In genomic region chr7:109821156-109821555, GRCh38 we compare ENCODE assay signal across 31 cellular contexts.
"Had no signal": no experiment of that assay in that cellular context is flagged by ENCODE, and none has a peak within 500 bp of the region (broad histone marks: within the 10 kb centered on the region; RNA-seq: fewer than 3 reads in every experiment).

No MANE protein-coding gene starts in this region.

- H3K4me1 Mint-ChIP-seq: activated CD4-positive, alpha-beta T cell treated with anti-CD3 and anti-CD28 coated beads for 36 hours; activated CD4-positive, alpha-beta T cell treated with anti-CD3 and anti-CD28 coated beads, Interleukin-2, amount 10 ng/mL, durations not matched to agents 24 days and 14 days; activated CD8-positive, alpha-beta memory T cell treated with anti-CD3 and anti-CD28 coated beads, Interleukin-2, amount 10 ng/mL, durations not matched to agents 7 days and 5 days; activated naive CD4-positive, alpha-beta T cell treated with anti-CD3 and anti-CD28 coated beads, Interleukin-2, amount 10 ng/mL, durations not matched to agents 7 days and 5 days had no signal

- H3K36me3 Mint-ChIP-seq: activated CD4-positive, alpha-beta memory T cell treated with anti-CD3 and anti-CD28 coated beads for 36 hours; activated CD8-positive, alpha-beta memory T cell treated with anti-CD3 and anti-CD28 coated beads, Interleukin-2, amount 10 ng/mL, durations not matched to agents 7 days and 5 days; activated naive CD4-positive, alpha-beta T cell treated with anti-CD3 and anti-CD28 coated beads, Interleukin-2, amount 10 ng/mL, durations not matched to agents 7 days and 5 days; activated naive CD8-positive, alpha-beta T cell had no signal

- DNase-seq: activated CD4-positive, alpha-beta memory T cell treated with anti-CD3 and anti-CD28 coated beads for 36 hours; activated CD4-positive, alpha-beta T cell treated with anti-CD3 and anti-CD28 coated beads for 36 hours; activated CD4-positive, alpha-beta T cell treated with anti-CD3 and anti-CD28 coated beads, Interleukin-2, amount 10 ng/mL, durations not matched to agents 24 days and 14 days; activated CD4-positive, CD25-positive, alpha-beta regulatory T cell; activated CD4-positive, CD25-positive, alpha-beta regulatory T cell treated with anti-CD3 and anti-CD28 coated beads, Interleukin-2, amount 50 U/mL, for 72 hours; activated CD8-positive, alpha-beta memory T cell treated with anti-CD3 and anti-CD28 coated beads, Interleukin-2, amount 10 ng/mL, durations not matched to agents 7 days and 5 days; activated CD8-positive, alpha-beta memory T cell treated with anti-CD3 and anti-CD28 coated beads, Interleukin-2, amount 50 U/mL, for 4 hours; activated CD8-positive, alpha-beta T cell treated with anti-CD3 and anti-CD28 coated beads, Interleukin-2, amount 10 ng/mL, durations not matched to agents 7 days and 5 days; activated effector memory CD4-positive, alpha-beta T cell treated with anti-CD3 and anti-CD28 coated beads, Interleukin-2, amount 50 U/mL, for 16 hours; activated naive CD4-positive, alpha-beta T cell; activated naive CD4-positive, alpha-beta T cell treated with anti-CD3 and anti-CD28 coated beads, Interleukin-2, amount 10 ng/mL, durations not matched to agents 7 days and 5 days; activated T-cell treated with anti-CD3 and anti-CD28 coated beads, Interleukin-2, amount 50 U/mL, for 1 hour; activated T-cell treated with anti-CD3 and anti-CD28 coated beads, Interleukin-2, amount 50 U/mL, for 48 hours; amniotic stem cell; anterior cingulate cortex; body of pancreas; caudate nucleus; cortex of kidney; dermis blood vessel endothelial cell; effector CD4-positive, alpha-beta T cell; effector memory CD8-positive, alpha-beta T cell; erythroblast; gastrocnemius medialis; heart right ventricle; T-helper 2 cell had no signal

- ATAC-seq: activated CD4-positive, alpha-beta T cell treated with anti-CD3 and anti-CD28 coated beads for 36 hours; activated CD8-positive, alpha-beta memory T cell treated with anti-CD3 and anti-CD28 coated beads, Interleukin-2, amount 10 ng/mL, durations not matched to agents 7 days and 5 days; activated CD8-positive, alpha-beta T cell treated with anti-CD3 and anti-CD28 coated beads, Interleukin-2, amount 10 ng/mL, durations not matched to agents 7 days and 5 days; body of pancreas; effector memory CD8-positive, alpha-beta T cell; foreskin keratinocyte; gastrocnemius medialis; heart right ventricle had no signal

- H3K4me1 ChIP-seq: body of pancreas, esophagus muscularis mucosa, foreskin keratinocyte, gastrocnemius medialis, heart right ventricle had no signal

- H3K4me3 Mint-ChIP-seq: activated CD4-positive, alpha-beta memory T cell treated with anti-CD3 and anti-CD28 coated beads for 36 hours; activated CD4-positive, alpha-beta T cell treated with anti-CD3 and anti-CD28 coated beads for 36 hours; activated CD4-positive, alpha-beta T cell treated with anti-CD3 and anti-CD28 coated beads, Interleukin-2, amount 10 ng/mL, durations not matched to agents 24 days and 14 days; activated CD8-positive, alpha-beta memory T cell treated with anti-CD3 and anti-CD28 coated beads, Interleukin-2, amount 10 ng/mL, durations not matched to agents 7 days and 5 days; activated CD8-positive, alpha-beta T cell treated with anti-CD3 and anti-CD28 coated beads, Interleukin-2, amount 10 ng/mL, durations not matched to agents 7 days and 5 days; activated naive CD4-positive, alpha-beta T cell treated with anti-CD3 and anti-CD28 coated beads, Interleukin-2, amount 10 ng/mL, durations not matched to agents 7 days and 5 days; activated naive CD8-positive, alpha-beta T cell; activated T-helper 1 cell treated with anti-CD3 and anti-CD28 coated beads, Interleukin-12 subunit alpha, Interleukin-12 subunit beta, Interleukin-2, Interleukin-4 antibody, amounts not matched to agents 30 ng/mL and 10 ng/mL and 1 ng/mL, durations not matched to agents 14 hours and 24 hours and 36 hours; effector memory CD8-positive, alpha-beta T cell had no signal

- H3K36me3 ChIP-seq: esophagus muscularis mucosa, gastrocnemius medialis, heart right ventricle had no signal

- H3K27ac Mint-ChIP-seq: activated CD4-positive, alpha-beta memory T cell treated with anti-CD3 and anti-CD28 coated beads for 36 hours; activated CD4-positive, alpha-beta T cell treated with anti-CD3 and anti-CD28 coated beads for 36 hours; activated CD4-positive, alpha-beta T cell treated with anti-CD3 and anti-CD28 coated beads, Interleukin-2, amount 10 ng/mL, durations not matched to agents 24 days and 14 days; activated CD8-positive, alpha-beta memory T cell treated with anti-CD3 and anti-CD28 coated beads, Interleukin-2, amount 10 ng/mL, durations not matched to agents 7 days and 5 days; activated CD8-positive, alpha-beta T cell treated with anti-CD3 and anti-CD28 coated beads, Interleukin-2, amount 10 ng/mL, durations not matched to agents 7 days and 5 days; activated naive CD4-positive, alpha-beta T cell treated with anti-CD3 and anti-CD28 coated beads, Interleukin-2, amount 10 ng/mL, durations not matched to agents 7 days and 5 days; activated naive CD8-positive, alpha-beta T cell; activated T-helper 1 cell treated with anti-CD3 and anti-CD28 coated beads, Interleukin-12 subunit alpha, Interleukin-12 subunit beta, Interleukin-2, Interleukin-4 antibody, amounts not matched to agents 30 ng/mL and 10 ng/mL and 1 ng/mL, durations not matched to agents 14 hours and 24 hours and 36 hours; activated T-helper 2 cell treated with anti-CD3 and anti-CD28 coated beads, Interferon-gamma antibody, Interleukin-2, Interleukin-4, amounts not matched to agents 10 μg/mL and 5 μg/mL and 100 μg/mL, durations not matched to agents 14 hours and 24 hours and 36 hours; effector memory CD8-positive, alpha-beta T cell had no signal

- H3K9me3 ChIP-seq: body of pancreas, gastrocnemius medialis had no signal

- H3K4me3 ChIP-seq: body of pancreas, esophagus muscularis mucosa, gastrocnemius medialis, heart right ventricle had no signal

- FAIRE-seq: colon had no signal

- H3K27me3 ChIP-seq: body of pancreas, esophagus muscularis mucosa, foreskin keratinocyte, gastrocnemius medialis, heart right ventricle had no signal

- H3K27me3 Mint-ChIP-seq: activated CD4-positive, alpha-beta T cell treated with anti-CD3 and anti-CD28 coated beads for 36 hours; activated CD4-positive, alpha-beta T cell treated with anti-CD3 and anti-CD28 coated beads, Interleukin-2, amount 10 ng/mL, durations not matched to agents 24 days and 14 days; activated CD8-positive, alpha-beta memory T cell treated with anti-CD3 and anti-CD28 coated beads, Interleukin-2, amount 10 ng/mL, durations not matched to agents 7 days and 5 days; activated naive CD4-positive, alpha-beta T cell treated with anti-CD3 and anti-CD28 coated beads, Interleukin-2, amount 10 ng/mL, durations not matched to agents 7 days and 5 days; activated naive CD8-positive, alpha-beta T cell; effector memory CD8-positive, alpha-beta T cell had no signal

- H3K27ac ChIP-seq: body of pancreas, esophagus muscularis mucosa, foreskin keratinocyte, gastrocnemius medialis, heart right ventricle had no signal
